Comparison of ENCODE assay signal across 22 cellular contexts in genomic region chr13:94389544-94390351, GRCh38.
A peak's percentile ranks its signal among the peaks of the same experiment; 100 is the strongest.
DNase-seq lines count a peak whose midpoint lies in the region; ATAC-seq and TF ChIP-seq lines count a peak whose summit lies in the region.
"Had no signal": no experiment of that assay in that cellular context is flagged by ENCODE, and none has a peak within 500 bp of the region (broad histone marks: within the 10 kb centered on the region; RNA-seq: fewer than 3 reads in every experiment).

No MANE protein-coding gene starts in this region.

- H3K4me1 Mint-ChIP-seq in stimulated activated effector memory CD8-positive, alpha-beta T cell treated with anti-CD3 and anti-CD28 coated beads, Interleukin-12 subunit alpha, Interleukin-12 subunit beta, amount 100 ng/mL, for 72 hours, result no peaks in the 10 kb centered on the region
- H3K4me1 Mint-ChIP-seq in Calu3 (ENCODE audit: low read depth, unreplicated experiment), result no peaks in the 10 kb centered on the region
- H3K4me1 Mint-ChIP-seq in activated T-cell treated with anti-CD3 and anti-CD28 coated beads, Interleukin-2, amount 50 U/mL, for 4 hours (ENCODE audit: low read depth), result no peaks in the 10 kb centered on the region
- H3K4me1 Mint-ChIP-seq: activated CD8-positive, alpha-beta memory T cell treated with anti-CD3 and anti-CD28 coated beads, Interleukin-2, amount 10 ng/mL, durations not matched to agents 7 days and 5 days; activated T-helper 17 cell treated with anti-CD3 and anti-CD28 coated beads, Interleukin-2, amount 50 U/mL, for 72 hours; CD14-positive monocyte had no signal

- peak overlapping the region; percentile 43 for H3K27ac Mint-ChIP-seq in stimulated activated effector memory CD8-positive, alpha-beta T cell treated with anti-CD3 and anti-CD28 coated beads, Interleukin-12 subunit alpha, Interleukin-12 subunit beta, amount 100 ng/mL, for 72 hours
- H3K27ac Mint-ChIP-seq in Calu3 (ENCODE audit: unreplicated experiment), result no peak overlapping the region
- H3K27ac Mint-ChIP-seq: activated CD8-positive, alpha-beta memory T cell treated with anti-CD3 and anti-CD28 coated beads, Interleukin-2, amount 10 ng/mL, durations not matched to agents 7 days and 5 days; activated naive CD8-positive, alpha-beta T cell treated with anti-CD3 and anti-CD28 coated beads for 36 hours; activated T-helper 17 cell treated with anti-CD3 and anti-CD28 coated beads, Interleukin-2, amount 50 U/mL, for 72 hours; CD14-positive monocyte; T-cell had no signal

- ATAC-seq in stimulated activated effector memory CD8-positive, alpha-beta T cell treated with anti-CD3 and anti-CD28 coated beads, Interleukin-12 subunit alpha, Interleukin-12 subunit beta, amount 100 ng/mL, for 72 hours, result no peak
- ATAC-seq in HG03135 (IDR thresholded peaks at IDR 0.05; ENCODE audit: unreplicated experiment), result no peak
- ATAC-seq in activated T-cell treated with anti-CD3 and anti-CD28 coated beads, Interleukin-2, amount 50 U/mL, for 4 hours, result no peak
- ATAC-seq: activated CD8-positive, alpha-beta memory T cell treated with anti-CD3 and anti-CD28 coated beads, Interleukin-2, amount 10 ng/mL, durations not matched to agents 7 days and 5 days; activated T-helper 17 cell treated with anti-CD3 and anti-CD28 coated beads, Interleukin-2, amount 50 U/mL, for 72 hours; body of pancreas; left cardiac atrium; T-cell; upper lobe of right lung had no signal

- H3K4me3 Mint-ChIP-seq in stimulated activated effector memory CD8-positive, alpha-beta T cell treated with anti-CD3 and anti-CD28 coated beads, Interleukin-12 subunit alpha, Interleukin-12 subunit beta, amount 100 ng/mL, for 72 hours, result no peak overlapping the region
- H3K4me3 Mint-ChIP-seq in Calu3 (ENCODE audit: low read depth, unreplicated experiment), result no peak overlapping the region
- no peak overlapping the region for H3K4me3 Mint-ChIP-seq in activated T-cell treated with anti-CD3 and anti-CD28 coated beads, Interleukin-2, amount 50 U/mL, for 4 hours
- H3K4me3 Mint-ChIP-seq: activated CD8-positive, alpha-beta memory T cell treated with anti-CD3 and anti-CD28 coated beads, Interleukin-2, amount 10 ng/mL, durations not matched to agents 7 days and 5 days; activated naive CD8-positive, alpha-beta T cell treated with anti-CD3 and anti-CD28 coated beads for 36 hours; activated T-helper 17 cell treated with anti-CD3 and anti-CD28 coated beads, Interleukin-2, amount 50 U/mL, for 72 hours; CD14-positive monocyte; T-cell had no signal

- H3K36me3 Mint-ChIP-seq in stimulated activated effector memory CD8-positive, alpha-beta T cell treated with anti-CD3 and anti-CD28 coated beads, Interleukin-12 subunit alpha, Interleukin-12 subunit beta, amount 100 ng/mL, for 72 hours, result no peaks in the 10 kb centered on the region
- H3K36me3 Mint-ChIP-seq in Calu3 (ENCODE audit: insufficient read depth, unreplicated experiment), result no peaks in the 10 kb centered on the region
- no peaks in the 10 kb centered on the region for H3K36me3 Mint-ChIP-seq in activated T-cell treated with anti-CD3 and anti-CD28 coated beads, Interleukin-2, amount 50 U/mL, for 4 hours (ENCODE audit: insufficient read depth)
- H3K36me3 Mint-ChIP-seq: activated CD8-positive, alpha-beta memory T cell treated with anti-CD3 and anti-CD28 coated beads, Interleukin-2, amount 10 ng/mL, durations not matched to agents 7 days and 5 days; activated naive CD8-positive, alpha-beta T cell treated with anti-CD3 and anti-CD28 coated beads for 36 hours; CD14-positive monocyte; T-cell had no signal

- no peaks in the 10 kb centered on the region for H3K27me3 Mint-ChIP-seq in Calu3 (ENCODE audit: unreplicated experiment)
- H3K27me3 Mint-ChIP-seq in activated T-cell treated with anti-CD3 and anti-CD28 coated beads, Interleukin-2, amount 50 U/mL, for 4 hours (ENCODE audit: low read depth), result peaks cover 2% of the 10 kb centered on the region
- H3K27me3 Mint-ChIP-seq: activated naive CD8-positive, alpha-beta T cell treated with anti-CD3 and anti-CD28 coated beads for 36 hours had no signal

- H3K4me3 ChIP-seq in fibroblast of villous mesenchyme (ENCODE audit: low read depth, low read length), result no peak overlapping the region
- H3K4me3 ChIP-seq: body of pancreas, upper lobe of right lung had no signal

- peak; percentile 40 for DNase-seq in NCI-H2171 treated with DMSO at 0.1 percent for 48 hours (lab: John Stamatoyannopoulos, UW)
- DNase-seq in NCI-H2171 (lab: John Stamatoyannopoulos, UW), result no peak
- peak; percentile 5 for DNase-seq in NCI-H226
- DNase-seq in fibroblast of villous mesenchyme (ENCODE audit: low read depth), result peak; percentile 37
- no peak for DNase-seq in stimulated activated effector memory CD8-positive, alpha-beta T cell treated with anti-CD3 and anti-CD28 coated beads, Interleukin-12 subunit alpha, Interleukin-12 subunit beta, amount 100 ng/mL, for 72 hours (ENCODE audit: low spot score in 2 of 2)
- no peak for DNase-seq in Calu3
- no peak for DNase-seq in activated T-cell treated with anti-CD3 and anti-CD28 coated beads, Interleukin-2, amount 50 U/mL, for 4 hours
- DNase-seq: activated CD4-positive, alpha-beta T cell treated with anti-CD3 and anti-CD28 coated beads for 48 hours; activated CD8-positive, alpha-beta memory T cell treated with anti-CD3 and anti-CD28 coated beads, Interleukin-2, amount 10 ng/mL, durations not matched to agents 7 days and 5 days; activated naive CD8-positive, alpha-beta T cell treated with anti-CD3 and anti-CD28 coated beads for 36 hours; body of pancreas; left cardiac atrium; midbrain; MM.1S; NCI-H1694 treated with DMSO at 0.1 percent for 48 hours; NCI-H510A; stimulated activated CD4-positive, alpha-beta T cell treated with anti-CD3 and anti-CD28 coated beads, Interleukin-4, amount 100 ng/mL, for 24 hours; T-cell; upper lobe of right lung had no signal

- TF ChIP-seq CTCF in fibroblast of villous mesenchyme (IDR thresholded peaks at IDR 0.05; ENCODE audit: insufficient read depth, low read depth, low read length) (no peak), Calu3 (IDR thresholded peaks at IDR 0.05; ENCODE audit: unreplicated experiment) (no peak)

- CTCF ChIA-PET in Calu3 (lab: Charles Lee), result no interaction called here

- BruUV-seq in Calu3 (replicated peaks; lab: Mats Ljungman, UMichigan), result no TSS peak

- intact Hi-C loops in Calu3 (cut with micrococcal nuclease; ENCODE audit: unreplicated experiment), result no loop called here

- H3K9me3 Mint-ChIP-seq in stimulated activated effector memory CD8-positive, alpha-beta T cell treated with anti-CD3 and anti-CD28 coated beads, Interleukin-12 subunit alpha, Interleukin-12 subunit beta, amount 100 ng/mL, for 72 hours, result no peaks in the 10 kb centered on the region
- H3K9me3 Mint-ChIP-seq in Calu3 (ENCODE audit: low read depth, unreplicated experiment), result no peaks in the 10 kb centered on the region
- no peaks in the 10 kb centered on the region for H3K9me3 Mint-ChIP-seq in activated T-cell treated with anti-CD3 and anti-CD28 coated beads, Interleukin-2, amount 50 U/mL, for 4 hours
- H3K9me3 Mint-ChIP-seq: activated naive CD8-positive, alpha-beta T cell treated with anti-CD3 and anti-CD28 coated beads for 36 hours; activated T-helper 17 cell treated with anti-CD3 and anti-CD28 coated beads, Interleukin-2, amount 50 U/mL, for 72 hours; T-cell had no signal

Comparison
In these comparisons a context has a peak if more than half of its experiments do, and no peak if none do; other contexts are left out.
1. DNase-seq: peak in NCI-H2171 treated with DMSO at 0.1 percent for 48 hours (single experiment), NCI-H226 (single experiment) and fibroblast of villous mesenchyme (single experiment); none in NCI-H2171 (single experiment), stimulated activated effector memory CD8-positive, alpha-beta T cell treated with anti-CD3 and anti-CD28 coated beads, Interleukin-12 subunit alpha, Interleukin-12 subunit beta, amount 100 ng/mL, for 72 hours (0 of 2), Calu3 (single experiment) and activated T-cell treated with anti-CD3 and anti-CD28 coated beads, Interleukin-2, amount 50 U/mL, for 4 hours (single experiment).